28 cellular contexts compared by ENCODE assay signal in the genomic region with DNA sequence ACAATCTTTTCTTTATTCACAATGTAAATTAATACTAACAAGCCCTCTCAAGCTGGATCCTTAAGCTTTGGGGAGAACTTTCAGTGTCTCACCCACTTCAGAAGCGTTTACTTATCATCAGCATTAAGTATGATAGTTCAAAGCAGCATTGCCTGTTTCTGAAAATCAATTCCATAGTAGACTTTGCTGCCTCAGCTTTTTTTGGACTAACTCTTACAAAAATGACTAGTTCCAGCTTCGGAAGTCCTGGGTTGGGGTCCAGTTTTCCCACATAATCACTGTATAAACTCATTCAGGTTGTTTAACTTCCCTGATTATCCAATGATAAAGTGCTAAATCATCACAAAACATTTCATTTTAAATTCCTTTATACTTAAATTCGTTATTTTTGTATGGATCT.
"Had no signal": no experiment of that assay in that cellular context is flagged by ENCODE, and none has a peak within 500 bp of the region (broad histone marks: within the 10 kb centered on the region; RNA-seq: fewer than 3 reads in every experiment).

No MANE protein-coding gene starts in this region.

- H3K9me3 ChIP-seq: colonic mucosa, esophagus muscularis mucosa, esophagus squamous epithelium, gastrocnemius medialis, gastroesophageal sphincter, heart left ventricle, heart right ventricle had no signal

- H3K4me1 ChIP-seq: colonic mucosa, esophagus muscularis mucosa, esophagus squamous epithelium, foreskin keratinocyte, gastrocnemius medialis, gastroesophageal sphincter, heart left ventricle, heart right ventricle had no signal

- FAIRE-seq: colon, endometrium, endothelial cell of umbilical vein, frontal cortex had no signal

- H3K27me3 ChIP-seq: colonic mucosa, esophagus muscularis mucosa, esophagus squamous epithelium, foreskin keratinocyte had no signal

- ATAC-seq: effector memory CD8-positive, alpha-beta T cell; esophagus mucosa; foreskin keratinocyte; gastrocnemius medialis; gastroesophageal sphincter; heart left ventricle; heart right ventricle had no signal

- H3K4me3 ChIP-seq: colonic mucosa, coronary artery, dorsolateral prefrontal cortex, esophagus muscularis mucosa, esophagus squamous epithelium, gastrocnemius medialis, gastroesophageal sphincter, heart left ventricle, heart right ventricle had no signal

- H3K27ac ChIP-seq: colonic mucosa, coronary artery, dorsolateral prefrontal cortex, epithelial cell of prostate, esophagus muscularis mucosa, esophagus squamous epithelium, foreskin keratinocyte, gastrocnemius medialis, gastroesophageal sphincter, heart left ventricle, heart right ventricle had no signal

- H3K36me3 ChIP-seq: colonic mucosa, esophagus muscularis mucosa, esophagus squamous epithelium, gastrocnemius medialis, gastroesophageal sphincter, heart left ventricle, heart right ventricle had no signal

- DNase-seq: colonic mucosa; cortex of kidney; dermis blood vessel endothelial cell; dorsolateral prefrontal cortex; effector CD4-positive, alpha-beta T cell; effector CD8-positive, alpha-beta T cell; effector memory CD4-positive, alpha-beta T cell; effector memory CD8-positive, alpha-beta T cell; endodermal cell; erythroblast; esophagus squamous epithelium; foreskin fibroblast; foreskin keratinocyte; foreskin melanocyte; gastrocnemius medialis; glutamatergic neuron; head of caudate nucleus; heart left ventricle; heart right ventricle had no signal
